Comparison of ENCODE assay signal across 11 cellular contexts in the genomic region with DNA sequence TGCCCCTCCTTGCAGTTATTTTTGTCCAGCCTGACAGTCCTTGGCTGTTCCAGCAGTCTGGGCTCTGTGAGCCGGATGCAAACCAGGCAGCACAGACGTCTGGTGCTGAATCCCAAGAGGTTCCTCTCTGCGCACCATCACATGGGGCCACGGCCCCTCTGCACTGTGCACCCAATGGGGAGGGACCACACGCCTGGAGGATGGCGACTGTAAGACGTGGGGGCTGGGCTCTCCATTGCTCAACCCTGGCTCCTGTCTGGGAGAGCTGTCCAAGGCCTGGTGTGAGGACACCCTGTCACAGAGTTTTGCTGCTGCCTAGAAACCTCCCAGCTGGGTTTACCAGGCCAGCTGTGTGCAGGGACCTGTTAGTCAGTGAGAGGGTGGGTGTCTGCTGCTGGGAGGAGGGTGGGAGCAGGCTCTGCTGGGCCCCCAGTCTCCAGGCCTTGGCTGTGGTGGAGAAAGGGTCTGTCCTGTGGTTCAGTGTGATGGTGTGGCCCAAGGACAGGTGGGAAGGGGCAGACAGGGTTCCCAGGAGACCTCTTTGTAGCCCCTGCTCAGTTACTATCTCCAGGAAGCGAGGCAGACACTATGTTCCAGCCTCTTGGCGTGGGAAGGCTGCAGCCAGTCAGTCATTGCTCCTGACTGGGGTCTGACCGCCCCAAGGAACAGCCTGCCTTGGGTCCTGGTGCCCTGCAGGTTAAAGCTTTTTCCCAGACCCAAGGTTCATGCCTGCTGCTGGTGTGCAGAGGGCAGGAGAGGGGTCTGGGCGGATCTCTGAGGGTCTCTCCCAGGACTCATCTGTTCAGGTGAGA. TPM values are rescaled to one million over a fixed set of nuclear protein-coding genes. Genes with fewer than 3 reads are reported as not detected.
DNase-seq lines count a peak whose midpoint lies in the region; ATAC-seq and TF ChIP-seq lines count a peak whose summit lies in the region.
"Had no signal": no experiment of that assay in that cellular context is flagged by ENCODE, and none has a peak within 500 bp of the region (broad histone marks: within the 10 kb centered on the region; RNA-seq: fewer than 3 reads in every experiment).

No MANE protein-coding gene starts in this region.

- DNase-seq in SK-N-DZ (ENCODE audit: low spot score) (peak; percentile 92), fibroblast of the aortic adventitia (ENCODE audit: low read depth) (peak; percentile 61), tibial artery (peak; percentile 94 to 99), NCI-H226 (no peak), NCI-H2171 treated with DMSO at 0.1 percent for 48 hours (lab: John Stamatoyannopoulos, UW) (no peak), DMS153 treated with DMSO at 0.1 percent for 48 hours (lab: John Stamatoyannopoulos, UW; ENCODE audit: unreplicated experiment) (no peak)
- DNase-seq: activated CD4-positive, alpha-beta T cell treated with anti-CD3 and anti-CD28 coated beads, Interleukin-2, amount 50 U/mL, for 1 hour; PC-3 had no signal

- H3K4me3 ChIP-seq in fibroblast of the aortic adventitia (ENCODE audit: low read depth, low read length) (no peak overlapping the region), mesodermal cell (ENCODE audit: extremely low read depth, insufficient read depth, low read length, poor library complexity, severe bottlenecking) (no peak overlapping the region), tibial artery (peak overlapping the region in 1 of 2 donors; percentile 13)

- no peaks in the 10 kb centered on the region for H3K9me3 ChIP-seq in mesodermal cell (ENCODE audit: control insufficient read depth, low read length)
- H3K9me3 ChIP-seq in tibial artery, result no peaks in the 10 kb centered on the region

- no peaks in the 10 kb centered on the region for H3K27me3 ChIP-seq in tibial artery

- ATAC-seq in HG02642 (IDR thresholded peaks at IDR 0.05; ENCODE audit: poor library complexity, unreplicated experiment), result no peak
- ATAC-seq: PC-3 had no signal

- H3K36me3 ChIP-seq in mesodermal cell (ENCODE audit: control insufficient read depth, insufficient read depth, low read length) (no peaks in the 10 kb centered on the region), tibial artery (peaks cover 30 to 47% (median 31%) of the 10 kb centered on the region in 3 donors)

- TF ChIP-seq CTCF in fibroblast of the aortic adventitia (IDR thresholded peaks at IDR 0.05; ENCODE audit: insufficient read depth, low read length), result no peak
- no peak for TF ChIP-seq CTCF in tibial artery (IDR thresholded peaks at IDR 0.05)

- intact Hi-C loops in tibial artery (cut with DNase I; ENCODE audit: low total_unique reads), result no loop called here

- H3K27ac ChIP-seq in mesodermal cell (ENCODE audit: low read depth, low read length, severe bottlenecking), result peak overlapping the region; percentile 39
- H3K27ac ChIP-seq in tibial artery, result peak overlapping the region; percentile 96 to 97
- H3K27ac ChIP-seq: KMS-11 had no signal

- H3K4me1 ChIP-seq in mesodermal cell (ENCODE audit: control insufficient read depth, insufficient read depth, low read length, poor library complexity, severe bottlenecking), result no peaks in the 10 kb centered on the region
- peaks cover 6 to 74% (median 49%) of the 10 kb centered on the region in 4 donors for H3K4me1 ChIP-seq in tibial artery

- WGBS in mesodermal cell (ENCODE audit: insufficient coverage in 2 of 2), 2 experiments, result 74 to 84% methylated on average over 11 of the region's 11 CpGs

RNA-seq across cellular contexts. Expression of a gene that starts 13.8 kb away (rescaled TPM):
- 0.80 and 0.92 TPM in 2 replicates for polyA plus RNA-seq in SK-N-DZ (2014; cell fraction: cytosol; rRNA removed)
- 0.82 and 0.85 TPM in 2 replicates for polyA plus RNA-seq in SK-N-DZ (2014; cell fraction: nucleus; rRNA removed)
- not detected in 2 replicates for total RNA-seq in fibroblast of the aortic adventitia (ENCODE audit: low replicate concordance)
- 8.8 TPM for polyA plus RNA-seq in mesodermal cell (2013, experiment 1 of 2)
- 6.1 TPM for polyA plus RNA-seq in mesodermal cell (2013, experiment 2 of 2)
- total RNA-seq: PC-3 had no signal

RNA-seq across cellular contexts. Expression of a gene that starts 46.2 kb away (rescaled TPM):
- polyA plus RNA-seq in SK-N-DZ (2014; cell fraction: cytosol; rRNA removed), result 0.22 and 0.23 TPM in 2 replicates
- not detected in 2 replicates for polyA plus RNA-seq in SK-N-DZ (2014; cell fraction: nucleus; rRNA removed)
- total RNA-seq in fibroblast of the aortic adventitia (ENCODE audit: low replicate concordance), result not detected in 2 replicates
- polyA plus RNA-seq in mesodermal cell (2013, experiment 1 of 2), result not detected
- polyA plus RNA-seq in mesodermal cell (2013, experiment 2 of 2), result not detected
- total RNA-seq: PC-3 had no signal

RNA-seq across cellular contexts. Expression of a gene that starts 49.1 kb away (rescaled TPM):
- 77.2 and 94.8 TPM in 2 replicates for polyA plus RNA-seq in SK-N-DZ (2014; cell fraction: cytosol; rRNA removed)
- 230 and 407 TPM in 2 replicates for polyA plus RNA-seq in SK-N-DZ (2014; cell fraction: nucleus; rRNA removed)
- 139 and 422 TPM in 2 replicates for total RNA-seq in fibroblast of the aortic adventitia (ENCODE audit: low replicate concordance)
- polyA plus RNA-seq in mesodermal cell (2013, experiment 1 of 2), result 131 TPM
- 148 TPM for polyA plus RNA-seq in mesodermal cell (2013, experiment 2 of 2)

Comparison
In these comparisons a context has a peak if more than half of its experiments do, and no peak if none do; other contexts are left out.
1. DNase-seq: peak in SK-N-DZ (single experiment), fibroblast of the aortic adventitia (single experiment) and tibial artery (2 of 2); none in NCI-H226 (single experiment), NCI-H2171 treated with DMSO at 0.1 percent for 48 hours (single experiment) and DMS153 treated with DMSO at 0.1 percent for 48 hours (single experiment).